ENCODE assay signal across 8 cellular contexts in the genomic region with DNA sequence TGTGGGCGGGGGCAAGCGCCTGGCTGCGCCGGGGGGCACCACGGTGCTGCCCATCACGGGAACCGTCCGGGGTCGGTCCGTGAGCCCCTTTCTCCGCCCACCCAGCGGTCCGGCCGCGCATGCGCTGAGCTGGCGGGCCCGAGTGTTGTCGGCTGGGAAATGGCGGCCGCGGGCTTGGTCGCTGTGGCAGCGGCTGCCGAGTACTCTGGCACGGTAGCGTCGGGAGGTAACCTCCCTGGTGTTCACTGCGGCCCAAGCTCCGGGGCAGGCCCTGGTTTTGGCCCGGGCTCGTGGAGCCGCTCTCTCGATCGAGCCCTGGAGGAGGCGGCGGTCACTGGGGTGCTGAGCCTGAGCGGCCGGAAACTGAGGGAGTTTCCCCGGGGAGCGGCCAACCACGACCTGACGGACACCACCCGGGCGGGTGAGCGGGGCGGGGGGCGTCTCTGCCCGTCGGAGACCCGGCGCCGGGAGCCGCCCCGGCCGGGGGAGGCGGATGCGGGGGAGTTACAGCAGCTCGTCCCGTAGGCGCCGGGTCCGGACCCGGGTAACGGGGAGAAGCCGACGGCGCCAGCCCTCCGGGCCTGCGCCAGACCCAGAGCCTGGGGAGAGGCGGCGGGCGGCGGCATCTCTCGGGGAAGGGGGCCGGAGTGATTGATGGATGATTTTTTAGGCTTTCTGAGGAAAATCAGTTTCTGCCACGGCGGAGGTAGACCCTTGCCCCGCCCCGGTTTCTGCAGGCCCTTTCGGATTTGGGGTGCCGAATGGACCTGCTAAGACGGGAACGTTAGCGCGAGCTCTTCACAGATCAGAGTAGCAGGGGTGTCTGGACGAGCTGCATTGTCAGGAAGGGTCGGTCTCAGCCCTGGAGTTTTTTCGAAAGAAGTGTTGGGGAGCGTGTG. TPM values are rescaled to one million over a fixed set of nuclear protein-coding genes. Genes with fewer than 3 reads are reported as not detected.
DNase-seq lines count a peak whose midpoint lies in the region; TF ChIP-seq lines count a peak whose summit lies in the region.

Gene LRCH3 (plus strand): TSS at position 135 of the 899 bp plus-strand sequence. CDS start 25 bp downstream, at position 160.

- H3K23me2 ChIP-seq in H9 (ENCODE audit: insufficient read length, low read depth, low read length, poor library complexity, severe bottlenecking): peaks cover 8% of the 10 kb centered on the region

- H3K9me3 ChIP-seq in H9 (ENCODE audit: control insufficient read depth, low read depth, low read length) (no peaks in the 10 kb centered on the region), MM.1S (replicated peaks; ENCODE audit: insufficient read depth, low read length) (no peaks in the 10 kb centered on the region), neutrophil (no peaks in the 10 kb centered on the region)

- peaks cover 24% of the 10 kb centered on the region; the same call in 1 of the 2 replicates for H3K79me2 ChIP-seq in H9 (ENCODE audit: insufficient read depth, low read length)
- peaks cover 47% of the 10 kb centered on the region for H3K79me2 ChIP-seq in MM.1S (ENCODE audit: low read length)

- no peak within 1 kb of the TSS for H3K56ac ChIP-seq in H9 (ENCODE audit: insufficient read length, low read depth, low read length)

- peak within 1 kb of the TSS; percentile 83 for H3K14ac ChIP-seq in H9 (ENCODE audit: insufficient read depth, low read length)

- peaks cover 0 to 2% of the 10 kb centered on the region in 2 experiments; a peak in 2 of 5 replicates for H3K9me3 Mint-ChIP-seq in H9
- H3K9me3 Mint-ChIP-seq in activated naive CD4-positive, alpha-beta T cell treated with anti-CD3 and anti-CD28 coated beads, Interleukin-2, amount 10 ng/mL, durations not matched to agents 7 days and 5 days: no peaks in the 10 kb centered on the region

- peak within 1 kb of the TSS; percentile 98 for H3K18ac ChIP-seq in H9 (ENCODE audit: insufficient read length, low read depth, low read length)

- no peak within 1 kb of the TSS for H4K91ac ChIP-seq in H9 (ENCODE audit: insufficient read length, low read depth, low read length)

- WGBS in H9 (ENCODE audit: extremely low coverage, insufficient read length, low lambda C conversion rate): no CpG with 5 or more reads among the region's 90 CpGs

- CTCF ChIA-PET in activated naive CD4-positive, alpha-beta T cell treated with anti-CD3 and anti-CD28 coated beads, Interleukin-2, amount 10 ng/mL, durations not matched to agents 7 days and 5 days (lab: Charles Lee): interaction anchor here (1.0 to 1.1 kb wide), 2 partner anchors 12 to 192 kb away, joined by 3 to 6 read pairs; no protein-coding TSS in a partner anchor

- no peak within 1 kb of the TSS for H3K4ac ChIP-seq in H9 (ENCODE audit: low read depth, low read length)

- H4K5ac ChIP-seq in H9 (ENCODE audit: insufficient read length, low read depth, low read length): no peak within 1 kb of the TSS

- peak within 1 kb of the TSS; percentile 96 to 98 (median 98) for H3K27ac Mint-ChIP-seq in H9
- peak within 1 kb of the TSS; percentile 96 for H3K27ac Mint-ChIP-seq in activated naive CD4-positive, alpha-beta T cell treated with anti-CD3 and anti-CD28 coated beads, Interleukin-2, amount 10 ng/mL, durations not matched to agents 7 days and 5 days

- H3K27me3 Mint-ChIP-seq in H9 (ENCODE audit: low read depth): no peaks in the 10 kb centered on the region; the same call in 1 of the 2 replicates
- H3K27me3 Mint-ChIP-seq in activated naive CD4-positive, alpha-beta T cell treated with anti-CD3 and anti-CD28 coated beads, Interleukin-2, amount 10 ng/mL, durations not matched to agents 7 days and 5 days: no peaks in the 10 kb centered on the region

- H3K36me3 ChIP-seq in MM.1S (replicated peaks; ENCODE audit: insufficient read depth, low read length) (no peaks in the 10 kb centered on the region), neutrophil (no peaks in the 10 kb centered on the region)

- no peak within 1 kb of the TSS for H2BK120ac ChIP-seq in H9 (ENCODE audit: low read depth, low read length, poor library complexity, severe bottlenecking)

- H3K27me3 ChIP-seq in H9 (ENCODE audit: insufficient read depth, low read length): no peaks in the 10 kb centered on the region
- H3K27me3 ChIP-seq in MM.1S (replicated peaks; ENCODE audit: insufficient read depth, low read length): no peaks in the 10 kb centered on the region
- no peaks in the 10 kb centered on the region for H3K27me3 ChIP-seq in neutrophil

- H3K27ac ChIP-seq in H9 (ENCODE audit: insufficient read length, low read depth, low read length) (no peak within 1 kb of the TSS), MM.1S (ENCODE audit: low read length) (peak within 1 kb of the TSS; percentile 83), neutrophil (peak within 1 kb of the TSS; percentile 83), substantia nigra (ENCODE audit: low read depth, low read length, poor library complexity, severe bottlenecking) (peak within 1 kb of the TSS; percentile 89)

- peak within 1 kb of the TSS; percentile 91 to 94 for H3K4me3 Mint-ChIP-seq in H9
- H3K4me3 Mint-ChIP-seq in activated naive CD4-positive, alpha-beta T cell treated with anti-CD3 and anti-CD28 coated beads, Interleukin-2, amount 10 ng/mL, durations not matched to agents 7 days and 5 days: peak within 1 kb of the TSS; percentile 96

- no peak within 1 kb of the TSS for H2AK5ac ChIP-seq in H9 (ENCODE audit: insufficient read length, low read length)

- peaks cover 10% of the 10 kb centered on the region for H3K79me1 ChIP-seq in H9 (ENCODE audit: insufficient read depth, low read depth, low read length, poor library complexity, severe bottlenecking)

- H2AFZ ChIP-seq in H9 (ENCODE audit: low read length) (peak within 1 kb of the TSS; percentile 9), MM.1S (ENCODE audit: low read length) (peak within 1 kb of the TSS; percentile 85)

- no peak within 1 kb of the TSS for H2BK12ac ChIP-seq in H9 (ENCODE audit: insufficient read length, low read depth, low read length)

- peak within 1 kb of the TSS; percentile 83 for H3K4me3 ChIP-seq in MM.1S (ENCODE audit: low read length)
- peak within 1 kb of the TSS; percentile 83 to 85 for H3K4me3 ChIP-seq in neutrophil (ENCODE audit: low read depth in 1 of 2, low read length in 1 of 2)

- peak; percentile 74 for DNase-seq in GDM1 (lab: John Stamatoyannopoulos, UW)
- peak; percentile 93 for DNase-seq in H9
- DNase-seq in MM.1S: peak; percentile 83
- DNase-seq in SK-N-DZ (ENCODE audit: low spot score): peak; percentile 88
- DNase-seq in activated naive CD4-positive, alpha-beta T cell treated with anti-CD3 and anti-CD28 coated beads, Interleukin-2, amount 10 ng/mL, durations not matched to agents 7 days and 5 days: peak; percentile 87
- peak; percentile 95 for DNase-seq in germinal center (ENCODE audit: low spot score)
- peak; percentile 9 to 96 (median 80) for DNase-seq in substantia nigra (lab: John Stamatoyannopoulos, UW)

- H3K9ac ChIP-seq in H9 (ENCODE audit: extremely low read depth, insufficient read length, low read length) (peak within 1 kb of the TSS; percentile 96), MM.1S (ENCODE audit: low read length) (peak within 1 kb of the TSS; percentile 92)

- no peak within 1 kb of the TSS for H4K8ac ChIP-seq in H9 (replicated peaks; ENCODE audit: insufficient read length, low read depth, low read length)

- no peak within 1 kb of the TSS for H3K23ac ChIP-seq in H9 (ENCODE audit: insufficient read length, low read depth, low read length)

- TF ChIP-seq CTCF in H9 (conservative IDR thresholded peaks at IDR 0.05) (no peak), MM.1S (IDR thresholded peaks at IDR 0.05; ENCODE audit: low read length) (no peak), neutrophil (IDR thresholded peaks at IDR 0.05) (no peak)

- H2BK20ac ChIP-seq in H9 (ENCODE audit: low read depth, low read length, poor library complexity, severe bottlenecking): no peak within 1 kb of the TSS

- H3K4me2 ChIP-seq in H9 (ENCODE audit: insufficient read depth, insufficient read length, low read length): peak within 1 kb of the TSS; percentile 99
- peak within 1 kb of the TSS; percentile 64 for H3K4me2 ChIP-seq in MM.1S (ENCODE audit: low read depth, low read length)

- H3T11ph ChIP-seq in H9 (ENCODE audit: low read length): no peak within 1 kb of the TSS

- H3K4me1 ChIP-seq in H9 (ENCODE audit: insufficient read depth, low read length) (no peaks in the 10 kb centered on the region), MM.1S (ENCODE audit: low read length) (peaks cover 7% of the 10 kb centered on the region), neutrophil (ENCODE audit: control insufficient read depth in 1 of 2, insufficient read depth in 1 of 2, low read depth in 1 of 2, low read length in 1 of 2) (peaks cover 10 to 12% of the 10 kb centered on the region in 2 experiments)

- H4K20me1 ChIP-seq in H9 (ENCODE audit: control insufficient read depth, insufficient read depth, insufficient read length) (no peaks in the 10 kb centered on the region), MM.1S (ENCODE audit: insufficient read depth, low read length) (no peaks in the 10 kb centered on the region)

- no peaks in the 10 kb centered on the region for H3K9me2 ChIP-seq in MM.1S (replicated peaks; ENCODE audit: insufficient read depth, low read length)

- H3K4me1 Mint-ChIP-seq in H9: peaks cover 10 to 17% of the 10 kb centered on the region in 2 experiments; a peak in 3 of 4 replicates
- H3K4me1 Mint-ChIP-seq in activated naive CD4-positive, alpha-beta T cell treated with anti-CD3 and anti-CD28 coated beads, Interleukin-2, amount 10 ng/mL, durations not matched to agents 7 days and 5 days: peaks cover 41% of the 10 kb centered on the region

- no peak within 1 kb of the TSS for H2BK5ac ChIP-seq in H9 (ENCODE audit: insufficient read length, low read length)

- no peaks in the 10 kb centered on the region for H3K36me3 Mint-ChIP-seq in H9 (ENCODE audit: insufficient read depth in 1 of 3, low read depth in 3 of 3)
- H3K36me3 Mint-ChIP-seq in activated naive CD4-positive, alpha-beta T cell treated with anti-CD3 and anti-CD28 coated beads, Interleukin-2, amount 10 ng/mL, durations not matched to agents 7 days and 5 days: peaks cover 7% of the 10 kb centered on the region

- H2BK15ac ChIP-seq in H9 (ENCODE audit: low read depth, low read length): no peak within 1 kb of the TSS

- H3F3A ChIP-seq in MM.1S (ENCODE audit: insufficient read depth, low read length): peaks cover 25% of the 10 kb centered on the region

RNA-seq across cellular contexts. Expression of gene LRCH3, which starts in this region (rescaled TPM):
- 54.7 and 56.4 TPM in 2 replicates for total RNA-seq in H9 (2021)
- 23.5 and 25.5 TPM in 2 replicates for polyA plus RNA-seq in SK-N-DZ (2014; cell fraction: cytosol; rRNA removed)
- polyA plus RNA-seq in SK-N-DZ (2014; cell fraction: nucleus; rRNA removed): 33.4 and 53.4 TPM in 2 replicates
